In genomic region chr11:86668929-86669328, GRCh38 we compare ENCODE assay signal across 16 cellular contexts. TPM values are rescaled to one million over a fixed set of nuclear protein-coding genes. Genes with fewer than 3 reads are reported as not detected.
DNase-seq lines count a peak whose midpoint lies in the region; ATAC-seq and TF ChIP-seq lines count a peak whose summit lies in the region.
"Had no signal": no experiment of that assay in that cellular context is flagged by ENCODE, and none has a peak within 500 bp of the region (broad histone marks: within the 10 kb centered on the region; RNA-seq: fewer than 3 reads in every experiment).

No MANE protein-coding gene starts in this region.

- peaks cover 2% of the 10 kb centered on the region for H3K9me3 Mint-ChIP-seq in neural progenitor cell
- H3K9me3 Mint-ChIP-seq in naive thymus-derived CD8-positive, alpha-beta T cell = peaks cover 0 to 1% (median 0%) of the 10 kb centered on the region in 9 donors

- H3K4me3 Mint-ChIP-seq in neural progenitor cell = no peak overlapping the region
- no peak overlapping the region for H3K4me3 Mint-ChIP-seq in naive thymus-derived CD8-positive, alpha-beta T cell

- peak in 2 of 3 experiments; percentile 18; a peak in 1 of 6 replicates for TF ChIP-seq CTCF in HCT116 (IDR thresholded peaks at IDR 0.05 in 2 of 3, conservative IDR thresholded peaks at IDR 0.05 in 1 of 3; ENCODE audit: borderline replicate concordance in 1 of 3, insufficient read depth in 1 of 3, low read depth in 2 of 3, low read length in 2 of 3)
- TF ChIP-seq CTCF in Panc1 (IDR thresholded peaks at IDR 0.05) = peak; percentile 58
- TF ChIP-seq CTCF in neural progenitor cell (IDR thresholded peaks at IDR 0.05) = no peak
- no peak for TF ChIP-seq CTCF in transverse colon (IDR thresholded peaks at IDR 0.05)

- H3K9ac ChIP-seq in HCT116 (ENCODE audit: low read length) (no peak overlapping the region), neural progenitor cell (no peak overlapping the region)
- H3K9ac ChIP-seq: KMS-11 had no signal

- H3K4me1 Mint-ChIP-seq in neural progenitor cell = peaks cover 23% of the 10 kb centered on the region
- H3K4me1 Mint-ChIP-seq in naive thymus-derived CD8-positive, alpha-beta T cell = peaks cover 0 to 8% (median 7%) of the 10 kb centered on the region in 4 donors

- no peak overlapping the region for H2AFZ ChIP-seq in HCT116 (ENCODE audit: low read depth, low read length, poor library complexity, severe bottlenecking)
- no peak overlapping the region for H2AFZ ChIP-seq in neural progenitor cell (replicated peaks)

- DNase-seq in HCT116 (ENCODE audit: low read depth, low spot score) (no peak), Panc1 (ENCODE audit: low read depth, low spot score) (no peak), neural progenitor cell (ENCODE audit: low spot score) (no peak), transverse colon (no peak), ureter (ENCODE audit: low spot score) (no peak), CD1c-positive myeloid dendritic cell (ENCODE audit: extremely low spot score) (no peak)
- no peak for DNase-seq in naive thymus-derived CD8-positive, alpha-beta T cell
- DNase-seq: DMS 273 treated with DMSO at 0.1 percent for 48 hours, GOT3, MM.1S, NCI-H1105, NCI-H1694 treated with DMSO at 0.1 percent for 48 hours, NCI-H446 treated with DMSO at 0.1 percent for 48 hours, NCI-H774, SJCRH30 had no signal

- TF ChIP-seq POLR2A in HCT116 (IDR thresholded peaks at IDR 0.05; ENCODE audit: borderline replicate concordance, extremely low read depth, insufficient read depth, insufficient read length) (no peak), transverse colon (IDR thresholded peaks at IDR 0.05) (no peak)

- peaks cover 17% of the 10 kb centered on the region for H3K27me3 Mint-ChIP-seq in neural progenitor cell (ENCODE audit: insufficient read depth, low read depth)
- H3K27me3 Mint-ChIP-seq in naive thymus-derived CD8-positive, alpha-beta T cell = peaks cover 8 to 64% (median 34%) of the 10 kb centered on the region in 5 donors

- H4K20me1 ChIP-seq in HCT116 (ENCODE audit: insufficient read depth) = no peaks in the 10 kb centered on the region
- no peaks in the 10 kb centered on the region for H4K20me1 ChIP-seq in neural progenitor cell (ENCODE audit: low read depth)

- ATAC-seq in HCT116 = peak; percentile 71
- ATAC-seq in Panc1 = no peak
- ATAC-seq in naive thymus-derived CD8-positive, alpha-beta T cell = no peak

- H3K27me3 ChIP-seq in HCT116 (ENCODE audit: insufficient read depth, low read length) = no peaks in the 10 kb centered on the region
- no peaks in the 10 kb centered on the region for H3K27me3 ChIP-seq in Panc1 (ENCODE audit: control insufficient read depth, insufficient read depth, low read length)
- peaks cover 7% of the 10 kb centered on the region for H3K27me3 ChIP-seq in neural progenitor cell
- no peaks in the 10 kb centered on the region for H3K27me3 ChIP-seq in transverse colon

- H3F3A ChIP-seq in neural progenitor cell (ENCODE audit: low read depth) = peaks cover 19% of the 10 kb centered on the region

- RAD21 ChIA-PET in HCT116 (lab: Charles Lee; ENCODE audit: low non-redundant PET in 1 of 2, low total read pairs in 2 of 2, uncharacterized antibody in 2 of 2, unreplicated experiment in 2 of 2) = no interaction called here

- no peaks in the 10 kb centered on the region for H3K36me3 Mint-ChIP-seq in neural progenitor cell
- no peaks in the 10 kb centered on the region for H3K36me3 Mint-ChIP-seq in naive thymus-derived CD8-positive, alpha-beta T cell

- no peak overlapping the region for H3K27ac Mint-ChIP-seq in neural progenitor cell
- no peak overlapping the region for H3K27ac Mint-ChIP-seq in naive thymus-derived CD8-positive, alpha-beta T cell

- H3K36me3 ChIP-seq in HCT116 (ENCODE audit: control insufficient read depth in 1 of 2, insufficient read depth in 2 of 2, low read length in 2 of 2) (no peaks in the 10 kb centered on the region), Panc1 (ENCODE audit: control insufficient read depth, insufficient read depth, low read length) (no peaks in the 10 kb centered on the region; the same call in 1 of the 2 replicates), neural progenitor cell (peaks cover 4% of the 10 kb centered on the region), transverse colon (no peaks in the 10 kb centered on the region)
- H3K36me3 ChIP-seq: SJCRH30 had no signal

- H3K9me3 ChIP-seq in HCT116 (ENCODE audit: control insufficient read depth in 1 of 2, insufficient read depth in 1 of 2, low read depth in 1 of 2, low read length in 2 of 2) = no peaks in the 10 kb centered on the region
- H3K9me3 ChIP-seq in Panc1 (ENCODE audit: control insufficient read depth, insufficient read depth, low read depth, low read length) = no peaks in the 10 kb centered on the region
- no peaks in the 10 kb centered on the region for H3K9me3 ChIP-seq in neural progenitor cell (ENCODE audit: low read depth)
- H3K9me3 ChIP-seq in transverse colon = no peaks in the 10 kb centered on the region
- H3K9me3 ChIP-seq: SJCRH30 had no signal

- no peaks in the 10 kb centered on the region for H3K9me2 ChIP-seq in HCT116 (ENCODE audit: insufficient read depth)

- CTCF ChIA-PET in HCT116 (lab: Charles Lee) (interaction anchor here (1.5 kb wide), 1 partner anchor 8 kb away, joined by 5 read pairs; no protein-coding TSS in a partner anchor), Panc1 (lab: Charles Lee) (no interaction called here)

- intact Hi-C loops in HCT116 (cut with micrococcal nuclease) (no loop called here), Panc1 (cut with micrococcal nuclease; ENCODE audit: unreplicated experiment) (no loop called here), transverse colon (cut with DNase I; ENCODE audit: low total_unique reads) (loop anchor here (5.0 kb wide), 1 partner anchor 133 kb away; the partner anchor contains the start of gene PRSS23)

- H3K27ac ChIP-seq in HCT116 (ENCODE audit: low read depth, low read length) (no peak overlapping the region), Panc1 (ENCODE audit: low read length) (peak overlapping the region; percentile 99), neural progenitor cell (no peak overlapping the region), transverse colon (peak overlapping the region in 3 of 4 donors; percentile 1 to 93 (median 92))
- H3K27ac ChIP-seq: KMS-11, SJCRH30 had no signal

- H3K4me2 ChIP-seq in HCT116 (ENCODE audit: low read length) (no peak overlapping the region), neural progenitor cell (peak overlapping the region; percentile 86)
- H3K4me2 ChIP-seq: KMS-11 had no signal

- peak; percentile 38; the same call in 1 of the 2 replicates for TF ChIP-seq RAD21 in HCT116 (IDR thresholded peaks at IDR 0.05; ENCODE audit: low read depth)

- in situ Hi-C loops in Panc1 (cut with HindIII; ENCODE audit: low pct_unique_long_range_greater_than_20kb, low sequenced_read_pairs) (no loop called here), transverse colon (cut with MboI; ENCODE audit: low pct_ligation_motif_present in 1 of 4, low pct_unique_long_range_greater_than_20kb in 1 of 4, low sequenced_read_pairs in 3 of 4) (no loop called here)

- POLR2A ChIA-PET in HCT116 (lab: Charles Lee) = no interaction called here
- POLR2A ChIA-PET in Panc1 (lab: Charles Lee) = interaction anchor here (1.0 kb wide), 1 partner anchor 10 kb away, joined by 3 read pairs; no protein-coding TSS in a partner anchor
- POLR2A ChIA-PET in naive thymus-derived CD8-positive, alpha-beta T cell (lab: Charles Lee) = no interaction called here

- H3K79me2 ChIP-seq in HCT116 (ENCODE audit: insufficient read depth, low read length) (no peaks in the 10 kb centered on the region), neural progenitor cell (ENCODE audit: low read depth) (peaks cover 56% of the 10 kb centered on the region)

- no peak for TF ChIP-seq EP300 in transverse colon (IDR thresholded peaks at IDR 0.05; ENCODE audit: low read depth)

- H3K4me1 ChIP-seq in HCT116 (ENCODE audit: control insufficient read depth in 1 of 2, insufficient read depth in 2 of 2, low read length in 2 of 2) (peaks cover 0 to 9% of the 10 kb centered on the region in 2 experiments; a peak in 3 of 4 replicates), Panc1 (ENCODE audit: control insufficient read depth, insufficient read depth, low read length) (peaks cover 46% of the 10 kb centered on the region), neural progenitor cell (peaks cover 43% of the 10 kb centered on the region), transverse colon (peaks cover 19 to 52% (median 35%) of the 10 kb centered on the region in 4 donors)
- H3K4me1 ChIP-seq: SJCRH30 had no signal

- no TSS peak for BruUV-seq in HCT116 (replicated peaks; lab: Mats Ljungman, UMichigan)
- BruUV-seq in Panc1 (replicated peaks; lab: Mats Ljungman, UMichigan) = no TSS peak

- H3K4me3 ChIP-seq in HCT116 (replicated peaks in 1 of 2; ENCODE audit: low read depth in 1 of 2, low read length in 2 of 2) (no peak overlapping the region), Panc1 (ENCODE audit: low read depth in 2 of 2, low read length in 2 of 2) (peak overlapping the region in 1 of 2 experiments; percentile 5; a peak in 1 of 4 replicates), neural progenitor cell (no peak overlapping the region), transverse colon (no peak overlapping the region)
- H3K4me3 ChIP-seq: SJCRH30 had no signal

RNA-seq across cellular contexts. Expression of gene ME3, which starts 3.5 kb away (rescaled TPM):
- total RNA-seq in HCT116 (2021; ENCODE audit: unreplicated experiment) (0.30 TPM), Panc1 (2021; ENCODE audit: unreplicated experiment) (35.3 TPM), neural progenitor cell (ENCODE audit: low replicate concordance) (49.6 and 111 TPM in 2 replicates), transverse colon (100 to 1,000 TPM in 2 of 4 donors, 10 to 100 TPM in 2; 91.8 to 258 (median 116) TPM), ureter (40.2 TPM)
- 0.10 and 0.11 TPM in 2 replicates for polyA plus RNA-seq in HCT116 (2012)
- polyA plus RNA-seq in Panc1 (2012; ENCODE audit: insufficient read length) = 31.8 TPM
- 1 to 10 TPM; 2.0 to 2.5 TPM for total RNA-seq in naive thymus-derived CD8-positive, alpha-beta T cell
- polyA plus RNA-seq in naive thymus-derived CD8-positive, alpha-beta T cell = 1 to 10 TPM in 1 of 3 donors, under 1 TPM in 2; 0.48 to 1.1 (median 0.54) TPM
- total RNA-seq: SJCRH30 had no signal

Comparison
In these comparisons a context has a peak if more than half of its experiments do, and no peak if none do; other contexts are left out.
1. H3K27ac ChIP-seq: peak in Panc1 (single experiment) and transverse colon (3 of 4); none in HCT116 (single experiment) and neural progenitor cell (single experiment).
2. CTCF ChIP-seq: peak in HCT116 (2 of 3) and Panc1 (single experiment); none in neural progenitor cell (single experiment) and transverse colon (0 of 5).
3. RNA of gene ME3, which starts 3.5 kb away (total RNA-seq): 91.8 to 258 TPM in transverse colon, 49.6 to 111 TPM in neural progenitor cell, 40.2 TPM in ureter (single experiment) and 35.3 TPM in Panc1 (single experiment); 2.0 to 2.5 TPM in naive thymus-derived CD8-positive, alpha-beta T cell and 0.30 TPM in HCT116 (single experiment); every median in the first group is over 10 times any median in the second.